Comparison of ENCODE assay signal across 24 cellular contexts in genomic region chr7:41116337-41116736, GRCh38.
"Had no signal": no experiment of that assay in that cellular context is flagged by ENCODE, and none has a peak within 500 bp of the region (broad histone marks: within the 10 kb centered on the region; RNA-seq: fewer than 3 reads in every experiment).

No MANE protein-coding gene starts in this region.

- H3K4me3 Mint-ChIP-seq: activated CD4-positive, alpha-beta memory T cell treated with anti-CD3 and anti-CD28 coated beads, Interleukin-2, amount 10 ng/mL, durations not matched to agents 7 days and 5 days; activated CD4-positive, alpha-beta T cell treated with anti-CD3 and anti-CD28 coated beads, Interleukin-2, amount 10 ng/mL, durations not matched to agents 7 days and 5 days; activated naive CD4-positive, alpha-beta T cell treated with anti-CD3 and anti-CD28 coated beads, Interleukin-2, amount 50 U/mL, for 24 hours; activated naive CD8-positive, alpha-beta T cell treated with anti-CD3 and anti-CD28 coated beads, Interleukin-2, amount 50 U/mL, for 24 hours; activated T-cell treated with anti-CD3 and anti-CD28 coated beads, Interleukin-2, amount 50 U/mL, for 4 hours; activated T-helper 17 cell treated with anti-CD3 and anti-CD28 coated beads, Interleukin-2, amount 50 U/mL, for 72 hours; central memory CD8-positive, alpha-beta T cell; dendritic cell treated with granulocyte-macrophage colony-stimulating factor and Interleukin-4, amounts not matched to agents 40 ng/mL and 50 ng/mL, for 4 days; naive thymus-derived CD8-positive, alpha-beta T cell; neural crest cell had no signal

- H3K4me3 ChIP-seq: gastroesophageal sphincter, spleen, suprapubic skin, tibial artery had no signal

- H3K9me3 ChIP-seq: gastroesophageal sphincter, suprapubic skin, tibial artery had no signal

- H3K27ac ChIP-seq: gastroesophageal sphincter, spleen, suprapubic skin, tibial artery had no signal

- H3K36me3 Mint-ChIP-seq: activated naive CD4-positive, alpha-beta T cell treated with anti-CD3 and anti-CD28 coated beads, Interleukin-2, amount 50 U/mL, for 24 hours; naive thymus-derived CD8-positive, alpha-beta T cell had no signal

- DNase-seq: activated CD4-positive, alpha-beta memory T cell treated with anti-CD3 and anti-CD28 coated beads, Interleukin-2, amount 10 ng/mL, durations not matched to agents 7 days and 5 days; activated CD4-positive, alpha-beta T cell treated with anti-CD3 and anti-CD28 coated beads, Interleukin-2, amount 10 ng/mL, durations not matched to agents 7 days and 5 days; activated CD4-positive, CD25-positive, alpha-beta regulatory T cell treated with anti-CD3 and anti-CD28 coated beads, Interleukin-2, amount 50 U/mL, for 72 hours; activated naive CD8-positive, alpha-beta T cell treated with anti-CD3 and anti-CD28 coated beads, Interleukin-2, amount 50 U/mL, for 24 hours; activated T-cell treated with anti-CD3 and anti-CD28 coated beads, Interleukin-2, amount 50 U/mL, for 4 hours; amygdala; hippocampal formation; kidney; left colon; naive thymus-derived CD8-positive, alpha-beta T cell; posterior cingulate gyrus; right cardiac atrium; spleen; stimulated activated naive CD4-positive, alpha-beta T cell; T-helper 9 cell; tibial artery had no signal

- H3K9me3 Mint-ChIP-seq: activated CD4-positive, alpha-beta T cell treated with anti-CD3 and anti-CD28 coated beads, Interleukin-2, amount 10 ng/mL, durations not matched to agents 7 days and 5 days; activated naive CD4-positive, alpha-beta T cell treated with anti-CD3 and anti-CD28 coated beads, Interleukin-2, amount 50 U/mL, for 24 hours; activated T-helper 17 cell treated with anti-CD3 and anti-CD28 coated beads, Interleukin-2, amount 50 U/mL, for 72 hours; dendritic cell treated with granulocyte-macrophage colony-stimulating factor and Interleukin-4, amounts not matched to agents 40 ng/mL and 50 ng/mL, for 4 days had no signal

- FAIRE-seq: kidney, TTC549 had no signal

- H3K27me3 Mint-ChIP-seq: activated CD4-positive, alpha-beta memory T cell treated with anti-CD3 and anti-CD28 coated beads, Interleukin-2, amount 10 ng/mL, durations not matched to agents 7 days and 5 days; activated CD4-positive, alpha-beta T cell treated with anti-CD3 and anti-CD28 coated beads, Interleukin-2, amount 10 ng/mL, durations not matched to agents 7 days and 5 days; activated naive CD4-positive, alpha-beta T cell treated with anti-CD3 and anti-CD28 coated beads, Interleukin-2, amount 50 U/mL, for 24 hours; activated naive CD8-positive, alpha-beta T cell treated with anti-CD3 and anti-CD28 coated beads, Interleukin-2, amount 50 U/mL, for 24 hours; activated T-helper 17 cell treated with anti-CD3 and anti-CD28 coated beads, Interleukin-2, amount 50 U/mL, for 72 hours; central memory CD8-positive, alpha-beta T cell; dendritic cell treated with granulocyte-macrophage colony-stimulating factor and Interleukin-4, amounts not matched to agents 40 ng/mL and 50 ng/mL, for 4 days; naive thymus-derived CD8-positive, alpha-beta T cell had no signal

- ATAC-seq: activated naive CD8-positive, alpha-beta T cell treated with anti-CD3 and anti-CD28 coated beads, Interleukin-2, amount 50 U/mL, for 24 hours; activated T-cell treated with anti-CD3 and anti-CD28 coated beads, Interleukin-2, amount 50 U/mL, for 4 hours; activated T-helper 17 cell treated with anti-CD3 and anti-CD28 coated beads, Interleukin-2, amount 50 U/mL, for 72 hours; gastroesophageal sphincter; left colon; naive thymus-derived CD8-positive, alpha-beta T cell; right cardiac atrium had no signal

- H3K4me1 Mint-ChIP-seq: activated CD4-positive, alpha-beta memory T cell treated with anti-CD3 and anti-CD28 coated beads, Interleukin-2, amount 10 ng/mL, durations not matched to agents 7 days and 5 days; activated CD4-positive, alpha-beta T cell treated with anti-CD3 and anti-CD28 coated beads, Interleukin-2, amount 10 ng/mL, durations not matched to agents 7 days and 5 days; activated naive CD4-positive, alpha-beta T cell treated with anti-CD3 and anti-CD28 coated beads, Interleukin-2, amount 50 U/mL, for 24 hours; activated naive CD8-positive, alpha-beta T cell treated with anti-CD3 and anti-CD28 coated beads, Interleukin-2, amount 50 U/mL, for 24 hours; activated T-helper 17 cell treated with anti-CD3 and anti-CD28 coated beads, Interleukin-2, amount 50 U/mL, for 72 hours; central memory CD8-positive, alpha-beta T cell; naive thymus-derived CD8-positive, alpha-beta T cell; neural crest cell had no signal

- H3K4me1 ChIP-seq: gastroesophageal sphincter, spleen, suprapubic skin, tibial artery had no signal

- H3K27ac Mint-ChIP-seq: activated CD4-positive, alpha-beta memory T cell treated with anti-CD3 and anti-CD28 coated beads, Interleukin-2, amount 10 ng/mL, durations not matched to agents 7 days and 5 days; activated CD4-positive, alpha-beta T cell treated with anti-CD3 and anti-CD28 coated beads, Interleukin-2, amount 10 ng/mL, durations not matched to agents 7 days and 5 days; activated naive CD4-positive, alpha-beta T cell treated with anti-CD3 and anti-CD28 coated beads, Interleukin-2, amount 50 U/mL, for 24 hours; activated naive CD8-positive, alpha-beta T cell treated with anti-CD3 and anti-CD28 coated beads, Interleukin-2, amount 50 U/mL, for 24 hours; activated T-helper 17 cell treated with anti-CD3 and anti-CD28 coated beads, Interleukin-2, amount 50 U/mL, for 72 hours; dendritic cell treated with granulocyte-macrophage colony-stimulating factor and Interleukin-4, amounts not matched to agents 40 ng/mL and 50 ng/mL, for 4 days; naive thymus-derived CD8-positive, alpha-beta T cell had no signal

- H3K27me3 ChIP-seq: gastroesophageal sphincter, spleen, suprapubic skin, tibial artery had no signal

- H3K36me3 ChIP-seq: gastroesophageal sphincter, spleen, suprapubic skin, tibial artery had no signal
